ENCODE assay signal across 10 cellular contexts in genomic region chr12:104304261-104305004, GRCh38. TPM values are rescaled to one million over a fixed set of nuclear protein-coding genes. Genes with fewer than 3 reads are reported as not detected.
DNase-seq lines count a peak whose midpoint lies in the region; ATAC-seq and TF ChIP-seq lines count a peak whose summit lies in the region.
"Had no signal": no experiment of that assay in that cellular context is flagged by ENCODE, and none has a peak within 500 bp of the region (broad histone marks: within the 10 kb centered on the region; RNA-seq: fewer than 3 reads in every experiment).

No MANE protein-coding gene starts in this region.

- peak overlapping the region; percentile 83 for H3K27ac Mint-ChIP-seq in activated T-cell treated with anti-CD3 and anti-CD28 coated beads, Interleukin-2, amount 50 U/mL, for 72 hours
- H3K27ac Mint-ChIP-seq in brain, result peak overlapping the region in 1 of 5 experiments; percentile 7

- no peak overlapping the region for H2AK5ac ChIP-seq in neuronal stem cell (ENCODE audit: low read depth, low read length)

- no peak for ATAC-seq in activated T-cell treated with anti-CD3 and anti-CD28 coated beads, Interleukin-2, amount 50 U/mL, for 72 hours (replicated peaks in 1 of 2)
- no peak for ATAC-seq in GM19452 (IDR thresholded peaks at IDR 0.05; ENCODE audit: unreplicated experiment)

- TF ChIP-seq CTCF in brain (conservative IDR thresholded peaks at IDR 0.05), result no peak
- TF ChIP-seq CTCF in tibial artery (IDR thresholded peaks at IDR 0.05), result no peak

- H3K4me1 Mint-ChIP-seq in activated T-cell treated with anti-CD3 and anti-CD28 coated beads, Interleukin-2, amount 50 U/mL, for 72 hours (ENCODE audit: low read depth), result peaks cover 77% of the 10 kb centered on the region
- peaks cover 40% of the 10 kb centered on the region for H3K4me1 Mint-ChIP-seq in brain

- no peak overlapping the region for H2AFZ ChIP-seq in neuronal stem cell (ENCODE audit: low read length)

- no peak overlapping the region for H2BK15ac ChIP-seq in neuronal stem cell (ENCODE audit: low read length)

- H3K14ac ChIP-seq in neuronal stem cell (ENCODE audit: low read length), result no peak overlapping the region

- DNase-seq in activated T-cell treated with anti-CD3 and anti-CD28 coated beads, Interleukin-2, amount 50 U/mL, for 72 hours, result no peak
- no peak for DNase-seq in activated T-cell treated with anti-CD3 and anti-CD28 coated beads, Interleukin-2, amount 50 U/mL, for 48 hours
- DNase-seq in medulla oblongata (ENCODE audit: extremely low spot score) (peak; percentile 22), tibial artery (no peak), hippocampal formation (lab: John Stamatoyannopoulos, UW) (no peak), neuronal stem cell (ENCODE audit: low spot score) (no peak)
- DNase-seq: Kasumi-1 had no signal

- H3K27me3 Mint-ChIP-seq in activated T-cell treated with anti-CD3 and anti-CD28 coated beads, Interleukin-2, amount 50 U/mL, for 72 hours (ENCODE audit: low read depth), result no peaks in the 10 kb centered on the region
- H3K27me3 Mint-ChIP-seq in brain, result no peaks in the 10 kb centered on the region

- H3K4me1 ChIP-seq in tibial artery (peaks cover 0 to 90% (median 41%) of the 10 kb centered on the region in 4 donors), neuronal stem cell (ENCODE audit: control insufficient read depth in 2 of 2, insufficient read depth in 1 of 2, low read depth in 1 of 2, low read length in 2 of 2) (peaks cover 0 to 5% of the 10 kb centered on the region in 2 donors)

- H3K27me3 ChIP-seq in tibial artery, result no peaks in the 10 kb centered on the region
- H3K27me3 ChIP-seq in neuronal stem cell (ENCODE audit: control insufficient read depth in 3 of 3, insufficient read depth in 3 of 3, low read depth in 1 of 3, low read length in 3 of 3), result no peaks in the 10 kb centered on the region
- H3K27me3 ChIP-seq: SJSA1 had no signal

- no peak overlapping the region for H4K91ac ChIP-seq in neuronal stem cell (ENCODE audit: low read depth, low read length, poor library complexity)

- WGBS in neuronal stem cell (ENCODE audit: extremely low coverage in 2 of 2, insufficient read length in 2 of 2, insufficient replicate concordance in 1 of 2), 2 donors, result no CpG with 5 or more reads among the region's 10 CpGs

- H3K27ac ChIP-seq in tibial artery (peak overlapping the region; percentile 63 to 69), neuronal stem cell (replicated peaks; ENCODE audit: low read length) (no peak overlapping the region)
- H3K27ac ChIP-seq: SJSA1 had no signal

- H3K18ac ChIP-seq in neuronal stem cell (ENCODE audit: low read length), result no peak overlapping the region

- H2BK5ac ChIP-seq in neuronal stem cell (ENCODE audit: low read length), result no peak overlapping the region

- no peak overlapping the region for H2BK12ac ChIP-seq in neuronal stem cell (ENCODE audit: low read length)

- peak overlapping the region; percentile 85 to 93 for H3K4me3 Mint-ChIP-seq in activated T-cell treated with anti-CD3 and anti-CD28 coated beads, Interleukin-2, amount 50 U/mL, for 72 hours
- H3K4me3 Mint-ChIP-seq in brain, result peak overlapping the region in 4 of 5 experiments; percentile 68 to 80 (median 74)

- intact Hi-C loops in tibial artery (cut with DNase I; ENCODE audit: low total_unique reads), result no loop called here

- peak overlapping the region; percentile 50 to 51 for H3K4me3 ChIP-seq in tibial artery
- no peak overlapping the region for H3K4me3 ChIP-seq in neuronal stem cell (ENCODE audit: low read length in 2 of 2)
- H3K4me3 ChIP-seq: SJSA1 had no signal

- no peak overlapping the region for H4K8ac ChIP-seq in neuronal stem cell (ENCODE audit: low read depth, low read length)

- no peak overlapping the region for H3K23ac ChIP-seq in neuronal stem cell (ENCODE audit: low read depth, low read length, poor library complexity)

- H3K4me2 ChIP-seq in neuronal stem cell (ENCODE audit: insufficient read depth, low read length, poor library complexity, severe bottlenecking), result no peak overlapping the region

- H3K36me3 ChIP-seq in tibial artery (peaks cover 0 to 10% (median 0%) of the 10 kb centered on the region in 3 donors), neuronal stem cell (replicated peaks in 1 of 2; ENCODE audit: control insufficient read depth in 2 of 2, insufficient read depth in 2 of 2, low read length in 2 of 2) (peaks cover 5 to 79% of the 10 kb centered on the region in 2 donors)

- H3K9me3 ChIP-seq in tibial artery (no peaks in the 10 kb centered on the region), neuronal stem cell (replicated peaks in 1 of 2; ENCODE audit: control insufficient read depth in 2 of 2, insufficient read depth in 1 of 2, low read depth in 1 of 2, low read length in 2 of 2) (peaks cover 2 to 8% of the 10 kb centered on the region in 2 donors)
- H3K9me3 ChIP-seq: SJSA1 had no signal

- no peak overlapping the region for H2BK120ac ChIP-seq in neuronal stem cell (ENCODE audit: low read depth, low read length)

- H3K9ac ChIP-seq in neuronal stem cell (ENCODE audit: low read depth, low read length, poor library complexity), result no peak overlapping the region

- H3K79me1 ChIP-seq in neuronal stem cell (ENCODE audit: low read depth, low read length), result peaks cover 2% of the 10 kb centered on the region

- H3K36me3 Mint-ChIP-seq in activated T-cell treated with anti-CD3 and anti-CD28 coated beads, Interleukin-2, amount 50 U/mL, for 72 hours (ENCODE audit: insufficient read depth in 2 of 2), result peaks cover 6 to 21% of the 10 kb centered on the region in 2 donors
- H3K36me3 Mint-ChIP-seq in brain, result peaks cover 83% of the 10 kb centered on the region

- H3K4ac ChIP-seq in neuronal stem cell (ENCODE audit: low read length), result no peak overlapping the region

- H3K9me3 Mint-ChIP-seq in activated T-cell treated with anti-CD3 and anti-CD28 coated beads, Interleukin-2, amount 50 U/mL, for 72 hours, result no peaks in the 10 kb centered on the region
- H3K9me3 Mint-ChIP-seq in brain, result peaks cover 0 to 22% (median 4%) of the 10 kb centered on the region in 5 experiments

RNA-seq across cellular contexts. Expression of gene EID3, which starts 0.9 kb away (rescaled TPM):
- 1 to 10 TPM; 4.9 to 5.0 TPM for total RNA-seq in activated T-cell treated with anti-CD3 and anti-CD28 coated beads, Interleukin-2, amount 50 U/mL, for 72 hours
- polyA plus RNA-seq in brain (ENCODE audit: insufficient read depth, low read depth, low replicate concordance), result 2.2 TPM
- 1.1 TPM for polyA plus RNA-seq in neuronal stem cell (2013, experiment 1 of 2)
- 1.2 TPM for polyA plus RNA-seq in neuronal stem cell (2013, experiment 2 of 2)

Comparison
In these comparisons a context has a peak if more than half of its experiments do, and no peak if none do; other contexts are left out.
1. H3K4me3 ChIP-seq: peak in tibial artery (2 of 2); none in neuronal stem cell (0 of 2).